9 cellular contexts compared by ENCODE assay signal in the genomic region with DNA sequence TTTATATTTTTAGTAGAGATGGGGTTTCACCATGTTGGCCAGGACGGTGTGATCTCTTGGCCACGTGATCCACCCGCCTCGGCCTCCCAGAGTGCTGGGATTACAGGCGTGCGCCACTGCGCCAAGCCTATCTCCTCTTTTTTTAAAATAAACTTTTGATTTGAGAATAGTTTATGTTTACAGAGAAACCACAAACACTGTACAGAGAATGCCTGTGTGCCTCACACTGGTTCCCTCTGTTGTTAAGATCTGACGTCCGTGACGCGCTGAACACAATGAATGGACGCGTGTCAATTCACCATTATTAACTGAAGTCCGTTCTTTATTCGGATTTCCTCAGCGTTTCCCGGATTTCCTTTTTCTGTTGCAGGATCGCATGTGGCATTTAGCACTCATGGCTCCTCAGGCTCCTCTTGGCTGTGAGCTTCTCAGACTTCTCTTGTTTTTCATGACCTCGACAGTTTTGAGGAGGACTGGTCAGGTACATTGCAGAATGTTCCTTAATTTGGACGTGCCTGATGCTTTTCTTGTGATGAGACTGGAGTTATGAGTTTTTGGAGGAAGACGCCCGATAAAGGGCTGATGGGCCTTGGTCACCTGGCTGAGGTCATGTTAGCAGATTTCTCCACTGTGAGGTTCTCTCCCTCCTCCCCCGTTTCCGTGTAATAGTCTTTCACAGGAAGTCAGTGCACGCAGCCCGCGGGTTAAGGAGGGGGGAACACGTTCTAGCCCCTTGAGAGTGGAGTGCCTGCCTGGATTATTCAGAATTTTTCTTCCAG.
A peak's percentile ranks its signal among the peaks of the same experiment; 100 is the strongest.
DNase-seq lines count a peak whose midpoint lies in the region; ATAC-seq and TF ChIP-seq lines count a peak whose summit lies in the region.
"Had no signal": no experiment of that assay in that cellular context is flagged by ENCODE, and none has a peak within 500 bp of the region (broad histone marks: within the 10 kb centered on the region; RNA-seq: fewer than 3 reads in every experiment).

No MANE protein-coding gene starts in this region.

- no peak overlapping the region for H3K4me2 ChIP-seq in hepatocyte

- H3K36me3 Mint-ChIP-seq in activated naive CD4-positive, alpha-beta T cell treated with anti-CD3 and anti-CD28 coated beads for 36 hours (ENCODE audit: low read depth) = peaks cover 1% of the 10 kb centered on the region
- peaks cover 26% of the 10 kb centered on the region for H3K36me3 Mint-ChIP-seq in stimulated activated naive CD8-positive, alpha-beta T cell treated with anti-CD3 and anti-CD28 coated beads, Interleukin-15, Interleukin-2, amounts not matched to agents 100 ng/mL and 50 ng/mL, for 24 hours (ENCODE audit: low read depth)

- no peaks in the 10 kb centered on the region for H3K36me3 ChIP-seq in hepatocyte (replicated peaks; ENCODE audit: insufficient read depth, low read depth)

- DNase-seq in activated naive CD4-positive, alpha-beta T cell treated with anti-CD3 and anti-CD28 coated beads for 36 hours = peak; percentile 69
- DNase-seq in activated naive CD4-positive, alpha-beta T cell treated with anti-CD3 and anti-CD28 coated beads, Interleukin-2, amount 50 U/mL, for 16 hours = no peak
- peak; percentile 23 for DNase-seq in activated CD4-positive, alpha-beta T cell treated with anti-CD3 and anti-CD28 coated beads, Interleukin-2, amount 50 U/mL, for 1 hour
- peak; percentile 10 for DNase-seq in foreskin melanocyte
- no peak for DNase-seq in hepatocyte (ENCODE audit: low spot score)
- DNase-seq in nucleus accumbens (lab: John Stamatoyannopoulos, UW) = no peak
- DNase-seq: endodermal cell had no signal

- no peak overlapping the region for H3K4me3 Mint-ChIP-seq in activated naive CD4-positive, alpha-beta T cell treated with anti-CD3 and anti-CD28 coated beads for 36 hours
- H3K4me3 Mint-ChIP-seq in stimulated activated naive CD8-positive, alpha-beta T cell treated with anti-CD3 and anti-CD28 coated beads, Interleukin-15, Interleukin-2, amounts not matched to agents 100 ng/mL and 50 ng/mL, for 24 hours = peak overlapping the region; percentile 72
- H3K4me3 Mint-ChIP-seq: endodermal cell had no signal

- H2AFZ ChIP-seq in hepatocyte = no peak overlapping the region

- CTCF ChIA-PET in activated naive CD4-positive, alpha-beta T cell treated with anti-CD3 and anti-CD28 coated beads for 36 hours (lab: Charles Lee) = interaction anchor here (0.5 kb wide), 1 partner anchor 153 kb away, joined by 3 read pairs; no protein-coding TSS in a partner anchor

- WGBS in hepatocyte (ENCODE audit: low lambda C conversion rate, missing lambda C conversion rate) = 92% methylated on average over 28 of the region's 28 CpGs

- no peak for TF ChIP-seq CTCF in hepatocyte (IDR thresholded peaks at IDR 0.05; ENCODE audit: poor library complexity)

- no peaks in the 10 kb centered on the region for H3K79me2 ChIP-seq in hepatocyte

- H3K27ac ChIP-seq in hepatocyte = no peak overlapping the region

- no peak overlapping the region for H3K4me3 ChIP-seq in hepatocyte

- peaks cover 7% of the 10 kb centered on the region for H3K27me3 ChIP-seq in hepatocyte

- no peaks in the 10 kb centered on the region for H4K20me1 ChIP-seq in hepatocyte (ENCODE audit: insufficient read depth, poor library complexity, severe bottlenecking)

- H3K4me1 Mint-ChIP-seq in activated naive CD4-positive, alpha-beta T cell treated with anti-CD3 and anti-CD28 coated beads for 36 hours (ENCODE audit: low read depth) = peaks cover 56% of the 10 kb centered on the region
- peaks cover 94% of the 10 kb centered on the region for H3K4me1 Mint-ChIP-seq in stimulated activated naive CD8-positive, alpha-beta T cell treated with anti-CD3 and anti-CD28 coated beads, Interleukin-15, Interleukin-2, amounts not matched to agents 100 ng/mL and 50 ng/mL, for 24 hours (ENCODE audit: low read depth)

- ATAC-seq in HG03439 (IDR thresholded peaks at IDR 0.05; ENCODE audit: unreplicated experiment) = no peak

- peaks cover 2% of the 10 kb centered on the region for H3K9me3 Mint-ChIP-seq in activated naive CD4-positive, alpha-beta T cell treated with anti-CD3 and anti-CD28 coated beads for 36 hours
- peaks cover 7% of the 10 kb centered on the region for H3K9me3 Mint-ChIP-seq in stimulated activated naive CD8-positive, alpha-beta T cell treated with anti-CD3 and anti-CD28 coated beads, Interleukin-15, Interleukin-2, amounts not matched to agents 100 ng/mL and 50 ng/mL, for 24 hours

- no peaks in the 10 kb centered on the region for H3K9me3 ChIP-seq in hepatocyte (ENCODE audit: low read depth)

- no peaks in the 10 kb centered on the region for H3K4me1 ChIP-seq in hepatocyte (ENCODE audit: insufficient read depth)

- intact Hi-C loops in activated naive CD4-positive, alpha-beta T cell treated with anti-CD3 and anti-CD28 coated beads for 36 hours (cut with micrococcal nuclease) = loop anchor here (2.0 to 10.0 kb wide), 4 partner anchors 69 to 379 kb away; partner anchors contain the start of genes ANKRD33B, CCT5, DAP and ROPN1L

- peak overlapping the region; percentile 64 for H3K27ac Mint-ChIP-seq in activated naive CD4-positive, alpha-beta T cell treated with anti-CD3 and anti-CD28 coated beads for 36 hours
- H3K27ac Mint-ChIP-seq in stimulated activated naive CD8-positive, alpha-beta T cell treated with anti-CD3 and anti-CD28 coated beads, Interleukin-15, Interleukin-2, amounts not matched to agents 100 ng/mL and 50 ng/mL, for 24 hours = peak overlapping the region; percentile 99
- H3K27ac Mint-ChIP-seq: endodermal cell had no signal

- peaks cover 6% of the 10 kb centered on the region for H3K27me3 Mint-ChIP-seq in activated naive CD4-positive, alpha-beta T cell treated with anti-CD3 and anti-CD28 coated beads for 36 hours (ENCODE audit: low read depth)
- peaks cover 4% of the 10 kb centered on the region for H3K27me3 Mint-ChIP-seq in stimulated activated naive CD8-positive, alpha-beta T cell treated with anti-CD3 and anti-CD28 coated beads, Interleukin-15, Interleukin-2, amounts not matched to agents 100 ng/mL and 50 ng/mL, for 24 hours

- no peaks in the 10 kb centered on the region for H3K9me2 ChIP-seq in hepatocyte (replicated peaks; ENCODE audit: insufficient read depth)

Comparison
In these comparisons a context has a peak if more than half of its experiments do, and no peak if none do; other contexts are left out.
1. DNase-seq: peak in activated naive CD4-positive, alpha-beta T cell treated with anti-CD3 and anti-CD28 coated beads for 36 hours (single experiment), activated CD4-positive, alpha-beta T cell treated with anti-CD3 and anti-CD28 coated beads, Interleukin-2, amount 50 U/mL, for 1 hour (single experiment) and foreskin melanocyte (single experiment); none in activated naive CD4-positive, alpha-beta T cell treated with anti-CD3 and anti-CD28 coated beads, Interleukin-2, amount 50 U/mL, for 16 hours (single experiment), hepatocyte (single experiment) and nucleus accumbens (0 of 56).